In genomic region chr1:21854751-21855131, GRCh38 we compare ENCODE assay signal across 37 cellular contexts. TPM values are rescaled to one million over a fixed set of nuclear protein-coding genes. Genes with fewer than 3 reads are reported as not detected.
"Had no signal": no experiment of that assay in that cellular context is flagged by ENCODE, and none has a peak within 500 bp of the region (broad histone marks: within the 10 kb centered on the region; RNA-seq: fewer than 3 reads in every experiment).

No MANE protein-coding gene starts in this region.

- H3K9me3 Mint-ChIP-seq: activated B cell treated with CpG ODN at 0.5 μM for 24 hours; activated CD4-positive, alpha-beta memory T cell treated with anti-CD3 and anti-CD28 coated beads for 36 hours; activated CD4-positive, alpha-beta T cell treated with anti-CD3 and anti-CD28 coated beads, Interleukin-2, amount 10 ng/mL, durations not matched to agents 24 days and 14 days; activated CD8-positive, alpha-beta T cell treated with anti-CD3 and anti-CD28 coated beads for 36 hours; activated naive CD4-positive, alpha-beta T cell treated with anti-CD3 and anti-CD28 coated beads for 36 hours; activated naive CD4-positive, alpha-beta T cell treated with anti-CD3 and anti-CD28 coated beads, Interleukin-2, amount 50 U/mL, for 72 hours; activated naive CD8-positive, alpha-beta T cell treated with anti-CD3 and anti-CD28 coated beads for 36 hours; activated T-cell treated with anti-CD3 and anti-CD28 coated beads, Interleukin-2, amount 50 U/mL, for 4 hours; activated T-cell treated with anti-CD3 and anti-CD28 coated beads, Interleukin-2, amount 50 U/mL, for 72 hours; activated T-helper 1 cell treated with anti-CD3 and anti-CD28 coated beads, Interleukin-12 subunit alpha, Interleukin-12 subunit beta, Interleukin-2, Interleukin-4 antibody, amounts not matched to agents 30 ng/mL and 10 ng/mL and 1 ng/mL, durations not matched to agents 14 hours and 24 hours and 36 hours; activated T-helper 17 cell treated with anti-CD3 and anti-CD28 coated beads, Interleukin-2, amount 50 U/mL, for 72 hours; central memory CD8-positive, alpha-beta T cell; T-helper 1 cell treated with Interleukin-12 subunit alpha and Interleukin-12 subunit beta and Interleukin-4 antibody, amounts not matched to agents 30 μg/mL and 1 μg/mL, for 36 hours; T-helper 2 cell treated with Interferon-gamma antibody and Interleukin-4, amounts not matched to agents 5 μg/mL and 100 μg/mL, for 36 hours had no signal

- H3K27ac Mint-ChIP-seq: activated B cell treated with CpG ODN at 0.5 μM for 24 hours; activated CD4-positive, alpha-beta memory T cell treated with anti-CD3 and anti-CD28 coated beads for 36 hours; activated CD4-positive, alpha-beta T cell treated with anti-CD3 and anti-CD28 coated beads, Interleukin-2, amount 10 ng/mL, durations not matched to agents 24 days and 14 days; activated CD8-positive, alpha-beta T cell treated with anti-CD3 and anti-CD28 coated beads for 36 hours; activated naive CD4-positive, alpha-beta T cell treated with anti-CD3 and anti-CD28 coated beads for 36 hours; activated naive CD4-positive, alpha-beta T cell treated with anti-CD3 and anti-CD28 coated beads, Interleukin-2, amount 50 U/mL, for 72 hours; activated naive CD8-positive, alpha-beta T cell treated with anti-CD3 and anti-CD28 coated beads for 36 hours; activated T-cell treated with anti-CD3 and anti-CD28 coated beads, Interleukin-2, amount 50 U/mL, for 72 hours; activated T-helper 1 cell treated with anti-CD3 and anti-CD28 coated beads, Interleukin-12 subunit alpha, Interleukin-12 subunit beta, Interleukin-2, Interleukin-4 antibody, amounts not matched to agents 30 ng/mL and 10 ng/mL and 1 ng/mL, durations not matched to agents 14 hours and 24 hours and 36 hours; activated T-helper 17 cell treated with anti-CD3 and anti-CD28 coated beads, Interleukin-2, amount 50 U/mL, for 72 hours; T-helper 1 cell treated with Interleukin-12 subunit alpha and Interleukin-12 subunit beta and Interleukin-4 antibody, amounts not matched to agents 30 μg/mL and 1 μg/mL, for 36 hours; T-helper 2 cell treated with Interferon-gamma antibody and Interleukin-4, amounts not matched to agents 5 μg/mL and 100 μg/mL, for 36 hours had no signal

- H3K9me3 ChIP-seq: adrenal gland, body of pancreas had no signal

- H3K4me1 ChIP-seq: adrenal gland, body of pancreas had no signal

- H3K4me3 ChIP-seq: adrenal gland, body of pancreas, cardiac muscle cell had no signal

- H3K27ac ChIP-seq: adrenal gland, body of pancreas, cardiac muscle cell, VCaP had no signal

- H3K27me3 ChIP-seq: adrenal gland, body of pancreas, cardiac muscle cell had no signal

- ATAC-seq: activated CD8-positive, alpha-beta T cell treated with anti-CD3 and anti-CD28 coated beads for 36 hours; activated naive CD4-positive, alpha-beta T cell treated with anti-CD3 and anti-CD28 coated beads, Interleukin-2, amount 50 U/mL, for 72 hours; activated T-cell treated with anti-CD3 and anti-CD28 coated beads, Interleukin-2, amount 50 U/mL, for 4 hours; activated T-cell treated with anti-CD3 and anti-CD28 coated beads, Interleukin-2, amount 50 U/mL, for 72 hours; activated T-helper 17 cell treated with anti-CD3 and anti-CD28 coated beads, Interleukin-2, amount 50 U/mL, for 72 hours; body of pancreas had no signal

- H3K27me3 Mint-ChIP-seq: activated B cell treated with CpG ODN at 0.5 μM for 24 hours; activated CD4-positive, alpha-beta memory T cell treated with anti-CD3 and anti-CD28 coated beads for 36 hours; activated CD4-positive, alpha-beta T cell treated with anti-CD3 and anti-CD28 coated beads, Interleukin-2, amount 10 ng/mL, durations not matched to agents 24 days and 14 days; activated CD8-positive, alpha-beta T cell treated with anti-CD3 and anti-CD28 coated beads for 36 hours; activated naive CD8-positive, alpha-beta T cell treated with anti-CD3 and anti-CD28 coated beads for 36 hours; activated T-helper 17 cell treated with anti-CD3 and anti-CD28 coated beads, Interleukin-2, amount 50 U/mL, for 72 hours had no signal

- H3K4me3 Mint-ChIP-seq: activated B cell treated with CpG ODN at 0.5 μM for 24 hours; activated CD4-positive, alpha-beta memory T cell treated with anti-CD3 and anti-CD28 coated beads for 36 hours; activated CD4-positive, alpha-beta T cell treated with anti-CD3 and anti-CD28 coated beads, Interleukin-2, amount 10 ng/mL, durations not matched to agents 24 days and 14 days; activated CD8-positive, alpha-beta T cell treated with anti-CD3 and anti-CD28 coated beads for 36 hours; activated naive CD4-positive, alpha-beta T cell treated with anti-CD3 and anti-CD28 coated beads for 36 hours; activated naive CD8-positive, alpha-beta T cell treated with anti-CD3 and anti-CD28 coated beads for 36 hours; activated T-cell treated with anti-CD3 and anti-CD28 coated beads, Interleukin-2, amount 50 U/mL, for 4 hours; activated T-cell treated with anti-CD3 and anti-CD28 coated beads, Interleukin-2, amount 50 U/mL, for 72 hours; activated T-helper 1 cell treated with anti-CD3 and anti-CD28 coated beads, Interleukin-12 subunit alpha, Interleukin-12 subunit beta, Interleukin-2, Interleukin-4 antibody, amounts not matched to agents 30 ng/mL and 10 ng/mL and 1 ng/mL, durations not matched to agents 14 hours and 24 hours and 36 hours; activated T-helper 17 cell treated with anti-CD3 and anti-CD28 coated beads, Interleukin-2, amount 50 U/mL, for 72 hours; central memory CD8-positive, alpha-beta T cell; T-helper 1 cell treated with Interleukin-12 subunit alpha and Interleukin-12 subunit beta and Interleukin-4 antibody, amounts not matched to agents 30 μg/mL and 1 μg/mL, for 36 hours; T-helper 2 cell treated with Interferon-gamma antibody and Interleukin-4, amounts not matched to agents 5 μg/mL and 100 μg/mL, for 36 hours had no signal

- H3K36me3 Mint-ChIP-seq: activated CD4-positive, alpha-beta memory T cell treated with anti-CD3 and anti-CD28 coated beads for 36 hours; activated naive CD4-positive, alpha-beta T cell treated with anti-CD3 and anti-CD28 coated beads, Interleukin-2, amount 50 U/mL, for 72 hours; activated naive CD8-positive, alpha-beta T cell treated with anti-CD3 and anti-CD28 coated beads for 36 hours had no signal

- DNase-seq: activated B cell treated with CpG ODN at 0.5 μM for 24 hours; activated CD4-positive, alpha-beta memory T cell treated with anti-CD3 and anti-CD28 coated beads for 36 hours; activated CD4-positive, alpha-beta T cell treated with anti-CD3 and anti-CD28 coated beads for 4 hours; activated CD4-positive, alpha-beta T cell treated with anti-CD3 and anti-CD28 coated beads, Interleukin-2, amount 10 ng/mL, durations not matched to agents 24 days and 14 days; activated CD4-positive, alpha-beta T cell treated with anti-CD3 and anti-CD28 coated beads, Interleukin-2, amount 50 U/mL, for 1 hour; activated CD4-positive, alpha-beta T cell treated with anti-CD3 and anti-CD28 coated beads, Interleukin-2, amount 50 U/mL, for 4 hours; activated CD4-positive, CD25-positive, alpha-beta regulatory T cell treated with anti-CD3 and anti-CD28 coated beads, Interleukin-2, amount 50 U/mL, for 72 hours; activated CD8-positive, alpha-beta memory T cell treated with anti-CD3 and anti-CD28 coated beads, Interleukin-2, amount 50 U/mL, for 4 hours; activated CD8-positive, alpha-beta T cell treated with anti-CD3 and anti-CD28 coated beads for 36 hours; activated effector memory CD4-positive, alpha-beta T cell treated with anti-CD3 and anti-CD28 coated beads, Interleukin-2, amount 50 U/mL, for 16 hours; activated gamma-delta T cell treated with Interleukin-2 at 50 U/mL for 16 hours; activated naive CD4-positive, alpha-beta T cell; activated naive CD4-positive, alpha-beta T cell treated with anti-CD3 and anti-CD28 coated beads for 36 hours; activated naive CD4-positive, alpha-beta T cell treated with anti-CD3 and anti-CD28 coated beads, Interleukin-2, amount 50 U/mL, for 16 hours; activated naive CD8-positive, alpha-beta T cell treated with anti-CD3 and anti-CD28 coated beads for 36 hours; activated T-cell treated with anti-CD3 and anti-CD28 coated beads for 4 hours; activated T-cell treated with anti-CD3 and anti-CD28 coated beads, Interleukin-2, amount 50 U/mL, for 1 hour; activated T-cell treated with anti-CD3 and anti-CD28 coated beads, Interleukin-2, amount 50 U/mL, for 4 hours; activated T-cell treated with anti-CD3 and anti-CD28 coated beads, Interleukin-2, amount 50 U/mL, for 72 hours; amniotic stem cell; body of pancreas; caudate nucleus; cerebellar nuclear complex; T-helper 1 cell; T-helper 2 cell; T-helper 9 cell had no signal

RNA-seq across cellular contexts. Expression of gene LDLRAD2, which starts 42.7 kb away (rescaled TPM):
- total RNA-seq: activated CD4-positive, alpha-beta memory T cell treated with anti-CD3 and anti-CD28 coated beads for 36 hours; activated CD8-positive, alpha-beta memory T cell treated with anti-CD3 and anti-CD28 coated beads for 36 hours; activated naive CD4-positive, alpha-beta T cell treated with anti-CD3 and anti-CD28 coated beads for 36 hours; activated T-helper 1 cell treated with anti-CD3 and anti-CD28 coated beads, Interleukin-12 subunit alpha, Interleukin-12 subunit beta, Interleukin-2, Interleukin-4 antibody, amounts not matched to agents 30 ng/mL and 10 ng/mL and 1 ng/mL, durations not matched to agents 14 hours and 24 hours and 36 hours; activated T-helper 17 cell treated with anti-CD3 and anti-CD28 coated beads, Interleukin-2, amount 50 U/mL, for 72 hours; bronchial epithelial cell had no signal
